Comparison of ENCODE assay signal across 24 cellular contexts in the genomic region with DNA sequence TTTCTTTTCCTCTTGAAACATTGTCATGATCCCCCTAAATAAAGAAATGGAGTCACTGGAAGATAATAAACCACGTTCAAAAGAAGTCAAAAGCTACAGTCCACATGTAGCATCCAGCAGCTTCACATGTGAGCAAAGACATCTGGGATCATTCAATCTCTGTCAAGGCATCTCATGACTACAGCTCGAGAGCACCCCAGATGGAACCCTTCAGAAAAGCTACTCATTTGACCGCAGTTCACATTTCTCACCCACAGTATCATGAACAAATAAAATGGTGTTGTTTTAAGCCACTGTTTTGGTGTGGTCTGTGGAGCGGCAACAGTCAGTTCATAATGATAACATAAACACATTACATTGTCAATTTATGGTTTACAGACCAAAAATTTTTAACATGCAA.
"Had no signal": no experiment of that assay in that cellular context is flagged by ENCODE, and none has a peak within 500 bp of the region (broad histone marks: within the 10 kb centered on the region; RNA-seq: fewer than 3 reads in every experiment).

No MANE protein-coding gene starts in this region.

- ATAC-seq: activated CD8-positive, alpha-beta T cell treated with anti-CD3 and anti-CD28 coated beads for 36 hours; activated T-cell treated with anti-CD3 and anti-CD28 coated beads, Interleukin-2, amount 50 U/mL, for 4 hours; activated T-helper 17 cell treated with anti-CD3 and anti-CD28 coated beads, Interleukin-2, amount 50 U/mL, for 72 hours; esophagus mucosa; T-helper 17 cell had no signal

- H3K27me3 ChIP-seq: brain microvascular endothelial cell, dorsolateral prefrontal cortex had no signal

- DNase-seq: activated CD4-positive, alpha-beta T cell treated with anti-CD3 and anti-CD28 coated beads for 1 hour; activated CD4-positive, alpha-beta T cell treated with anti-CD3 and anti-CD28 coated beads for 4 hours; activated CD4-positive, alpha-beta T cell treated with anti-CD3 and anti-CD28 coated beads, Interleukin-2, amount 10 ng/mL, durations not matched to agents 7 days and 5 days; activated CD4-positive, alpha-beta T cell treated with anti-CD3 and anti-CD28 coated beads, Interleukin-2, amount 50 U/mL, for 48 hours; activated CD8-positive, alpha-beta memory T cell treated with anti-CD3 and anti-CD28 coated beads for 24 hours; activated CD8-positive, alpha-beta T cell treated with anti-CD3 and anti-CD28 coated beads for 36 hours; activated effector memory CD4-positive, alpha-beta T cell treated with Interleukin-2 at 50 U/mL for 16 hours; activated gamma-delta T cell treated with Interleukin-2 at 50 U/mL for 16 hours; activated naive CD4-positive, alpha-beta T cell treated with anti-CD3 and anti-CD28 coated beads, Interleukin-2, amount 50 U/mL, for 16 hours; activated naive CD4-positive, alpha-beta T cell treated with Interleukin-2 at 50 U/mL for 16 hours; activated T-cell treated with anti-CD3 and anti-CD28 coated beads, Interleukin-2, amount 50 U/mL, for 4 hours; amniotic stem cell; anterior cingulate cortex; brain microvascular endothelial cell; dorsolateral prefrontal cortex; effector memory CD4-positive, alpha-beta T cell; endodermal cell; foreskin fibroblast; head of caudate nucleus; T-helper 17 cell; T1000 had no signal

- H3K4me3 ChIP-seq: coronary artery, dorsolateral prefrontal cortex had no signal

- H3K27ac ChIP-seq: brain microvascular endothelial cell, coronary artery, dorsolateral prefrontal cortex had no signal

- H3K36me3 ChIP-seq: brain microvascular endothelial cell had no signal
